In the genomic region with DNA sequence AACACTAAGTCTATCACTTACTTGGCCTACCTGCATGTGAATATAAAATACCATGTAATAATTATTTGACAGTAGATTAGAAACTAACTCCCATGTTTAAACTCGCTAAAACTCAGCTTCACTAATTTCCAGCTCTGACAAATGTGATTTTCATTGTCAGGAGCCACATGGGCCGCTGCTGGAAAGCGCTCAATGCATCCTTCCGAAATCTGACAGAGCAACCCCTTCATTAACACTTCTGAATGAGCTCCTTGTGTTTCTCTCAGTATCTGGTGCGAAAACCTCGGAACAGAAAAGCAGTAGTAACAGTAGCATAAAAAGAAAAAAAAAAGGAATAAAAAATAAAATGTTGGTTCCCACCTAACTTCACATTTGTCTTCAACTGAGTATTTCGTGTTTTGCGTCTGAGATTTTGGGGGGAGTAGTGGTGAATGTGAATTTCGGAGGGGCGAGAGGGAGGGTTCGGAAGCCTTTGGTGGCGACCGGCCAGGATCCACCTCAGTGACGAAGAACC, we compare ENCODE assay signal across 7 cellular contexts. TPM values are rescaled to one million over a fixed set of nuclear protein-coding genes. Genes with fewer than 3 reads are reported as not detected.
A peak's percentile ranks its signal among the peaks of the same experiment; 100 is the strongest.
DNase-seq lines count a peak whose midpoint lies in the region; ATAC-seq and TF ChIP-seq lines count a peak whose summit lies in the region.

No MANE protein-coding gene starts in this region.

- H3K27ac ChIP-seq in neural progenitor cell: peak overlapping the region; percentile 42

- peaks cover 6% of the 10 kb centered on the region for H3K27me3 Mint-ChIP-seq in neural progenitor cell (ENCODE audit: insufficient read depth, low read depth)

- no peaks in the 10 kb centered on the region for H3K27me3 ChIP-seq in neural progenitor cell

- peaks cover 8% of the 10 kb centered on the region for H3K36me3 Mint-ChIP-seq in neural progenitor cell

- TF ChIP-seq CTCF in epithelial cell of proximal tubule (conservative IDR thresholded peaks at IDR 0.05; ENCODE audit: low read depth, low read length): no peak
- TF ChIP-seq CTCF in neural progenitor cell (IDR thresholded peaks at IDR 0.05): no peak

- peak overlapping the region; percentile 94 for H3K4me3 ChIP-seq in epithelial cell of proximal tubule (ENCODE audit: low read depth, low read length)
- peak overlapping the region; percentile 69 for H3K4me3 ChIP-seq in neural progenitor cell

- H3K79me2 ChIP-seq in neural progenitor cell (ENCODE audit: low read depth): peaks cover 31% of the 10 kb centered on the region

- H3K9ac ChIP-seq in neural progenitor cell: peak overlapping the region; percentile 51

- H4K20me1 ChIP-seq in neural progenitor cell (ENCODE audit: low read depth): peaks cover 14% of the 10 kb centered on the region

- H2AFZ ChIP-seq in neural progenitor cell (replicated peaks): peak overlapping the region; percentile 71

- no peaks in the 10 kb centered on the region for H3K9me3 ChIP-seq in neural progenitor cell (ENCODE audit: low read depth)

- ATAC-seq in GM18517 (IDR thresholded peaks at IDR 0.05; ENCODE audit: unreplicated experiment) (peak; percentile 31), GM19351 (IDR thresholded peaks at IDR 0.05; ENCODE audit: unreplicated experiment) (no peak), HG03565 (IDR thresholded peaks at IDR 0.05; ENCODE audit: unreplicated experiment) (no peak)

- no peaks in the 10 kb centered on the region for H3K9me3 Mint-ChIP-seq in neural progenitor cell

- H3K4me1 Mint-ChIP-seq in neural progenitor cell: peaks cover 21% of the 10 kb centered on the region

- H3K4me3 Mint-ChIP-seq in neural progenitor cell: peak overlapping the region; percentile 97

- H3K27ac Mint-ChIP-seq in neural progenitor cell: peak overlapping the region; percentile 84

- H3K4me1 ChIP-seq in neural progenitor cell: peaks cover 4% of the 10 kb centered on the region

- H3F3A ChIP-seq in neural progenitor cell (ENCODE audit: low read depth): peaks cover 12% of the 10 kb centered on the region

- H3K4me2 ChIP-seq in neural progenitor cell: peak overlapping the region; percentile 80

- H3K36me3 ChIP-seq in neural progenitor cell: peaks cover 3% of the 10 kb centered on the region

- peak; percentile 41 for DNase-seq in RKO (ENCODE audit: low spot score)
- no peak for DNase-seq in epithelial cell of proximal tubule (ENCODE audit: low read depth)
- DNase-seq in neural progenitor cell (ENCODE audit: low spot score): peak; percentile 24
- no peak for DNase-seq in NCI-H1694 (lab: John Stamatoyannopoulos, UW)

RNA-seq across cellular contexts. Expression of gene MTCH2, which starts 0.7 kb away (rescaled TPM):
- total RNA-seq in epithelial cell of proximal tubule: 153 and 160 TPM in 2 replicates
- total RNA-seq in neural progenitor cell (ENCODE audit: low replicate concordance): 83.6 and 93.2 TPM in 2 replicates

RNA-seq across cellular contexts. Expression of gene C1QTNF4, which starts 47.4 kb away (rescaled TPM):
- total RNA-seq in epithelial cell of proximal tubule: 2.9 and 3.1 TPM in 2 replicates
- 0.39 and 9.7 TPM in 2 replicates for total RNA-seq in neural progenitor cell (ENCODE audit: low replicate concordance)

RNA-seq across cellular contexts. Expression of gene FAM180B, which starts 55.2 kb away (rescaled TPM):
- total RNA-seq in epithelial cell of proximal tubule (not detected in 2 replicates), neural progenitor cell (ENCODE audit: low replicate concordance) (not detected in 2 replicates)

Comparison
In these comparisons a context has a peak if more than half of its experiments do, and no peak if none do; other contexts are left out.
1. DNase-seq: peak in RKO (single experiment) and neural progenitor cell (single experiment); none in epithelial cell of proximal tubule (single experiment) and NCI-H1694 (single experiment).